In the genomic region with DNA sequence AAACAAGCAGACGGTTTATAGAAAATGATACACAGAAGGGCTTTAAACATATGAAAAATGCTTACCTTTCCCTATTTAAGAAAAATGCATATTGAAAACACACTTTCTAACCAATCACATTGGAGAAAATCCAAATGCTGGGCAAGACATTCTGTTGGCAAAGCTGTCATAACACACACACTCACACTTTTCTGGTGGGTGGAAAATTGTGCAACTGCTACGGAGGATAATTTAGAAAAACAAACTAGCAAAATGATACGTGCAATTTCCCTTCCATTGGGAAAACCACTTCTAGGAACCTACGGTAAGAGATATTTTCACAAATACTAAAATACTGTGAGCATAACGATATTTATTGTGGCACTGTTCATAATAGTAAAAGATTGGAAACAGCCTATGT, we compare ENCODE assay signal across 20 cellular contexts.
"Had no signal": no experiment of that assay in that cellular context is flagged by ENCODE, and none has a peak within 500 bp of the region (broad histone marks: within the 10 kb centered on the region; RNA-seq: fewer than 3 reads in every experiment).

No MANE protein-coding gene starts in this region.

- FAIRE-seq: HepG2, K562 had no signal

- H3K9ac ChIP-seq: KMS-11, SK-N-SH had no signal

- DNase-seq: Kasumi-1, MV-4-11, NCI-H1048, NCI-H1105, NCI-H1417, NCI-H1436 treated with DMSO at 0.1 percent for 48 hours, NCI-H1694, NCI-H1930, NCI-H2081, NCI-H2107, NCI-H2227 treated with DMSO at 0.1 percent for 48 hours, NCI-H524, NCI-H69, NCI-H774, SHP77, SK-N-SH, SW 1271 had no signal

- H3K4me3 ChIP-seq: K562 had no signal

- H3K9me3 ChIP-seq: SK-N-SH had no signal
